In genomic region chr4:40874331-40874730, GRCh38 we compare ENCODE assay signal across 1 cellular context.
TF ChIP-seq lines count a peak whose summit lies in the region.

No MANE protein-coding gene starts in this region.

TF ChIP-seq in WTC11, 78 proteins besides CTCF, POLR2A, EP300 and RAD21 (continued from another document):
- TF ChIP-seq E2F1 (CRISPR knock-in tag; IDR thresholded peaks at IDR 0.05), result no peak
- no peak for TF ChIP-seq AR (CRISPR knock-in tag; IDR thresholded peaks at IDR 0.05)
- no peak for TF ChIP-seq CREB1 (CRISPR knock-in tag; IDR thresholded peaks at IDR 0.05)
